Comparison of ENCODE assay signal across 16 cellular contexts in genomic region chr14:103516426-103517171, GRCh38. TPM values are rescaled to one million over a fixed set of nuclear protein-coding genes. Genes with fewer than 3 reads are reported as not detected.
DNase-seq lines count a peak whose midpoint lies in the region; ATAC-seq and TF ChIP-seq lines count a peak whose summit lies in the region.
"Had no signal": no experiment of that assay in that cellular context is flagged by ENCODE, and none has a peak within 500 bp of the region (broad histone marks: within the 10 kb centered on the region; RNA-seq: fewer than 3 reads in every experiment).

No MANE protein-coding gene starts in this region.

- H3K36me3 Mint-ChIP-seq in type B pancreatic cell: peaks cover 3% of the 10 kb centered on the region

- H3K4me3 Mint-ChIP-seq in type B pancreatic cell: peak overlapping the region; percentile 36
- H3K4me3 Mint-ChIP-seq: activated CD4-positive, alpha-beta memory T cell treated with anti-CD3 and anti-CD28 coated beads for 36 hours had no signal

- DNase-seq in left cardiac atrium (peak; percentile 7), right cardiac atrium (no peak), type B pancreatic cell (ENCODE audit: extremely low spot score, unreplicated experiment) (no peak), SIG-M5 treated with dmso at 0.1 percent for 504 hours (lab: John Stamatoyannopoulos, UW; ENCODE audit: unreplicated experiment) (no peak), NCI-H345 treated with DMSO at 0.1 percent for 48 hours (lab: John Stamatoyannopoulos, UW; ENCODE audit: unreplicated experiment) (no peak), testis (no peak)
- DNase-seq: activated CD4-positive, alpha-beta memory T cell treated with anti-CD3 and anti-CD28 coated beads for 36 hours; amniotic stem cell; dermis blood vessel endothelial cell; hippocampal formation; NCI-H1930; NCI-H69; SHP77; T-helper 9 cell had no signal

- TF ChIP-seq CTCF in VCaP (conservative IDR thresholded peaks at IDR 0.05) (no peak), type B pancreatic cell (conservative IDR thresholded peaks at IDR 0.05) (no peak), testis (IDR thresholded peaks at IDR 0.05) (no peak)

- H3K4me3 ChIP-seq in right cardiac atrium (ENCODE audit: low read length) (no peak overlapping the region), testis (no peak overlapping the region)

- H3K9me3 Mint-ChIP-seq in type B pancreatic cell: no peaks in the 10 kb centered on the region
- H3K9me3 Mint-ChIP-seq: activated CD4-positive, alpha-beta memory T cell treated with anti-CD3 and anti-CD28 coated beads for 36 hours had no signal

- H3K4me1 ChIP-seq in right cardiac atrium (ENCODE audit: control insufficient read depth, insufficient read depth, low read length) (peaks cover 7% of the 10 kb centered on the region), testis (peaks cover 47% of the 10 kb centered on the region)

- ATAC-seq in left cardiac atrium (no peak), right cardiac atrium (no peak)

- 64% methylated on average over 10 of the region's 10 CpGs for WGBS in right cardiac atrium
- 74 to 85% methylated on average over 10 of the region's 10 CpGs for WGBS in testis, 2 donors

- H3K27me3 ChIP-seq in right cardiac atrium (ENCODE audit: control insufficient read depth, insufficient read depth) (no peaks in the 10 kb centered on the region), layer of hippocampus (ENCODE audit: control insufficient read depth, insufficient read depth, low read length) (no peaks in the 10 kb centered on the region), testis (no peaks in the 10 kb centered on the region)

- H3K9me3 ChIP-seq in right cardiac atrium (ENCODE audit: control insufficient read depth, low read length) (no peaks in the 10 kb centered on the region), testis (no peaks in the 10 kb centered on the region)

- no peak overlapping the region for H3K27ac ChIP-seq in right cardiac atrium (ENCODE audit: low read length)
- H3K27ac ChIP-seq in VCaP: peak overlapping the region; percentile 98; the same call in 1 of the 2 replicates
- H3K27ac ChIP-seq in layer of hippocampus (ENCODE audit: low read depth, low read length): peak overlapping the region; percentile 38
- H3K27ac ChIP-seq in testis: no peak overlapping the region

- no peaks in the 10 kb centered on the region for H3K36me3 ChIP-seq in testis (ENCODE audit: low read depth, missing control alignments)

- intact Hi-C loops in left cardiac atrium (cut with DNase I): no loop called here
- intact Hi-C loops in right cardiac atrium (cut with DNase I): loop anchor here in 1 of 4 donors (5.0 kb wide), 1 partner anchor 36 kb away; no protein-coding TSS in a partner anchor
- intact Hi-C loops in testis (cut with DNase I; ENCODE audit: low total_unique reads): no loop called here

- peaks cover 4% of the 10 kb centered on the region for H3K27me3 Mint-ChIP-seq in type B pancreatic cell
- H3K27me3 Mint-ChIP-seq: activated CD4-positive, alpha-beta memory T cell treated with anti-CD3 and anti-CD28 coated beads for 36 hours had no signal

- TF ChIP-seq POLR2A in testis (IDR thresholded peaks at IDR 0.05): no peak

- peaks cover 13% of the 10 kb centered on the region for H3K4me1 Mint-ChIP-seq in type B pancreatic cell (ENCODE audit: unreplicated experiment)

- peak overlapping the region; percentile 81 for H3K27ac Mint-ChIP-seq in type B pancreatic cell
- H3K27ac Mint-ChIP-seq: activated CD4-positive, alpha-beta memory T cell treated with anti-CD3 and anti-CD28 coated beads for 36 hours had no signal

RNA-seq across cellular contexts. Expression of gene CKB, which starts 6.0 kb away (rescaled TPM):
- total RNA-seq in left cardiac atrium (100 to 1,000 TPM; 407 to 412 TPM), right cardiac atrium (100 to 1,000 TPM; 478 to 697 (median 542) TPM), type B pancreatic cell (ENCODE audit: low replicate concordance) (180 and 323 TPM in 2 replicates), testis (1,000 to 10,000 TPM; 1,148 to 1,322 TPM)
- polyA plus RNA-seq in right cardiac atrium (843 TPM), testis (ENCODE audit: insufficient read depth, low read depth, low replicate concordance) (504 TPM)

RNA-seq across cellular contexts. Expression of gene TRMT61A, which starts 12.4 kb away (rescaled TPM):
- total RNA-seq in left cardiac atrium: 1 to 10 TPM; 6.0 to 8.5 TPM
- 1 to 10 TPM; 4.8 to 6.9 (median 6.5) TPM for total RNA-seq in right cardiac atrium
- 6.2 TPM for polyA plus RNA-seq in right cardiac atrium
- total RNA-seq in type B pancreatic cell (ENCODE audit: low replicate concordance): 10.8 and 12.4 TPM in 2 replicates
- total RNA-seq in testis: 10 to 100 TPM; 19.1 to 29.8 TPM
- 12.1 TPM for polyA plus RNA-seq in testis (ENCODE audit: insufficient read depth, low read depth, low replicate concordance)

RNA-seq across cellular contexts. Expression of gene BAG5, which starts 45.9 kb away (rescaled TPM):
- total RNA-seq in left cardiac atrium: 10 to 100 TPM; 15.2 to 23.6 TPM
- 10 to 100 TPM; 18.9 to 23.6 (median 19.5) TPM for total RNA-seq in right cardiac atrium
- 7.7 TPM for polyA plus RNA-seq in right cardiac atrium
- 23.3 and 30.5 TPM in 2 replicates for total RNA-seq in type B pancreatic cell (ENCODE audit: low replicate concordance)
- 100 to 1,000 TPM in 1 of 2 donors, 10 to 100 TPM in 1; 63.4 to 124 TPM for total RNA-seq in testis
- polyA plus RNA-seq in testis (ENCODE audit: insufficient read depth, low read depth, low replicate concordance): 202 TPM

RNA-seq across cellular contexts. Expression of gene COA8, which starts 46.2 kb away (rescaled TPM):
- 10 to 100 TPM; 37.8 to 42.5 TPM for total RNA-seq in left cardiac atrium
- 10 to 100 TPM; 33.8 to 43.5 (median 41.7) TPM for total RNA-seq in right cardiac atrium
- polyA plus RNA-seq in right cardiac atrium: 60.8 TPM
- 39.8 and 42.5 TPM in 2 replicates for total RNA-seq in type B pancreatic cell (ENCODE audit: low replicate concordance)
- total RNA-seq in testis: 10 to 100 TPM; 28.9 to 68.7 TPM
- polyA plus RNA-seq in testis (ENCODE audit: insufficient read depth, low read depth, low replicate concordance): 152 TPM

Comparison
In these comparisons a context has a peak if more than half of its experiments do, and no peak if none do; other contexts are left out.
1. H3K27ac ChIP-seq: peak in VCaP (single experiment) and layer of hippocampus (single experiment); none in right cardiac atrium (single experiment) and testis (0 of 2).